Comparison of ENCODE assay signal across 5 cellular contexts in the genomic region with DNA sequence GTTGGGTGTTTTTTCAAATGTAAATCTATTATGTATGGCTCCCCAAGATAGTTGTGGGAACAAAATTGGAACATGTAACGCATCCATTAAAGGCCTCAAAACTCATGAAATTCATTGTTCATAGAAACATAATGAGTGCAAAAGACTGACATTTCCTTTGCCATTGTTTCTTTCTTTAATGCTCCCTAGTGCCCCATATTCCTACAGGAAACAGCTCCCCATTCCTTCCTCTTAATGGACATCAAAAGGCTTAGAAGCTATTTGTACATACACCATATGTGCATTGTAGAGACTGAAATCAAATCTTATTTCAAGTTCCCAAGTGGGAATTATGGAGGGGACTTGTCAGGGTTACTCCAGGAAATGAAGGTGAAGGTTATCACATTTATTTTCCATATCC.
"Had no signal": no experiment of that assay in that cellular context is flagged by ENCODE, and none has a peak within 500 bp of the region (broad histone marks: within the 10 kb centered on the region; RNA-seq: fewer than 3 reads in every experiment).

No MANE protein-coding gene starts in this region.

- ATAC-seq: GM23338, HepG2 had no signal

- DNase-seq: H9, HCEC 1CT, KBM-7 had no signal
